In genomic region chr2:101771226-101771906, GRCh38 we compare ENCODE assay signal across 1 cellular context.
TF ChIP-seq lines count a peak whose summit lies in the region.

No MANE protein-coding gene starts in this region.

TF ChIP-seq in GM23338, 12 proteins besides CTCF, POLR2A, EP300 and RAD21 (continued from another document):
- TF ChIP-seq ZNF462 (CRISPR knock-in tag; IDR thresholded peaks at IDR 0.05): no peak
